5 cellular contexts compared by ENCODE assay signal in the genomic region with DNA sequence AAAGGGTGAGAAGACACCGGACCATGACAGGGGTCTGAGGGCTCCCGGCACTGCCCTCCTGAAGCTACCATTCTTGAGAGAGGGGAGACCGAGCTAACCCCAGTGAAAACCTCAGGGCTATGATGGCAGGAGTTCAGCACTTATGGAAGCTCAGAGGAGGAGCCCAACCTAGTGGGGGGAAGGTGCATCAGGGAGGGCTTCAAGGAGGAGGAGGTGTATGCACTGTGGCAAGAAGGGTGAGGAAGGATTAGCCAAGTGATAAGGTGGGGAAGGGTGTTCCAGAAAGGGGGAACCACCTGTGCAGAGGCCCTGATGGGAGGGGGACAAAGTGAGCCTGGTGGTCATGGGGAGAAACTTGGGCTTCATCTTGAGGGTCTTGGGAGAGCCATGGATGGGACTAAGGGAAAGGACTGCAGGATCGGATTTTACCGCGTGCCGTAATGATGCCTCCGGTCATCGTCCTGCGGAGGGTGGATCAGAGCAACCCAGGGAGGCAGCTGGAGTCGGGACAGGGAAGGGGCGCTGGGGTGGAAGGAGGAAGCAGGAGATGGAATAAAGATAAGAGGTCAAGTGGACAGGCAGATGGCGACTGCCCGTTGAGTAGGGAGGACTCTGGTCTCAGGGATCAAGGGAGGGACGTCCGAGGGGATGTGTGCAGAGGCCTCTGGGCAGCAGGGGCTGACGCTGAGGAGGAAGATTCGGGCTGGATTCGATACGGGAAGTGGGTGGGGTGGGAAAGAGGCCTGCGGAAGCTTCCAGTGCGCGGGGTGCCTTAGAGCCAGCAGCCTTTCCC. TPM values are rescaled to one million over a fixed set of nuclear protein-coding genes. Genes with fewer than 3 reads are reported as not detected.
DNase-seq lines count a peak whose midpoint lies in the region; ATAC-seq and TF ChIP-seq lines count a peak whose summit lies in the region.

No MANE protein-coding gene starts in this region.

- H3K4me1 ChIP-seq in Panc1 (ENCODE audit: control insufficient read depth, insufficient read depth, low read length): 0 out of 2 replicates have a peak, but pooled peaks cover 3% of the 10 kb centered on the region
- H3K4me1 ChIP-seq in esophagus muscularis mucosa: peaks cover 6 to 22% (median 21%) of the 10 kb centered on the region in 4 donors

- no peak for TF ChIP-seq EP300 in esophagus muscularis mucosa (IDR thresholded peaks at IDR 0.05)

- no peak overlapping the region for H3K27ac ChIP-seq in Panc1 (ENCODE audit: low read length)
- H3K27ac ChIP-seq in esophagus muscularis mucosa (replicated peaks in 1 of 4): no peak overlapping the region

- H3K36me3 ChIP-seq in Panc1 (ENCODE audit: control insufficient read depth, insufficient read depth, low read length): no peaks in the 10 kb centered on the region
- H3K36me3 ChIP-seq in esophagus muscularis mucosa: no peaks in the 10 kb centered on the region

- H3K9me3 ChIP-seq in Panc1 (ENCODE audit: control insufficient read depth, insufficient read depth, low read depth, low read length) (no peaks in the 10 kb centered on the region), esophagus muscularis mucosa (no peaks in the 10 kb centered on the region)

- 23% methylated on average over 23 of the region's 23 CpGs for WGBS in esophagus muscularis mucosa

- TF ChIP-seq CTCF in Panc1 (IDR thresholded peaks at IDR 0.05) (no peak), esophagus muscularis mucosa (IDR thresholded peaks at IDR 0.05) (no peak)

- no peak for TF ChIP-seq POLR2A in esophagus muscularis mucosa (IDR thresholded peaks at IDR 0.05; ENCODE audit: low read depth)

- H3K27me3 ChIP-seq in Panc1 (ENCODE audit: control insufficient read depth, insufficient read depth, low read length) (peaks cover 10% of the 10 kb centered on the region), esophagus muscularis mucosa (peaks cover 0 to 60% (median 6%) of the 10 kb centered on the region in 4 donors)

- H3K27ac Mint-ChIP-seq in stimulated activated effector memory CD8-positive, alpha-beta T cell treated with anti-CD3 and anti-CD28 coated beads, Interleukin-12 subunit alpha, Interleukin-12 subunit beta, amount 100 ng/mL, for 72 hours: no peak overlapping the region

- BruUV-seq in Panc1 (replicated peaks; lab: Mats Ljungman, UMichigan): no TSS peak

- CTCF ChIA-PET in Panc1 (lab: Charles Lee): interaction anchor here (0.5 to 0.7 kb wide), 2 partner anchors 27 to 218 kb away, joined by 3 to 7 read pairs; a partner anchor contains a TSS

- in situ Hi-C loops in Panc1 (cut with HindIII; ENCODE audit: low pct_unique_long_range_greater_than_20kb, low sequenced_read_pairs): no loop called here

- H3K9me3 Mint-ChIP-seq in stimulated activated effector memory CD8-positive, alpha-beta T cell treated with anti-CD3 and anti-CD28 coated beads, Interleukin-12 subunit alpha, Interleukin-12 subunit beta, amount 100 ng/mL, for 72 hours: no peaks in the 10 kb centered on the region

- H3K36me3 Mint-ChIP-seq in stimulated activated effector memory CD8-positive, alpha-beta T cell treated with anti-CD3 and anti-CD28 coated beads, Interleukin-12 subunit alpha, Interleukin-12 subunit beta, amount 100 ng/mL, for 72 hours: peaks cover 4% of the 10 kb centered on the region

- H3K4me1 Mint-ChIP-seq in stimulated activated effector memory CD8-positive, alpha-beta T cell treated with anti-CD3 and anti-CD28 coated beads, Interleukin-12 subunit alpha, Interleukin-12 subunit beta, amount 100 ng/mL, for 72 hours: peaks cover 20% of the 10 kb centered on the region

- peak overlapping the region; percentile 67 to 80 for H3K4me3 ChIP-seq in Panc1 (ENCODE audit: low read depth in 2 of 2, low read length in 2 of 2)
- H3K4me3 ChIP-seq in esophagus muscularis mucosa: peak overlapping the region; percentile 60 to 63 (median 62)

- H3K4me3 Mint-ChIP-seq in stimulated activated effector memory CD8-positive, alpha-beta T cell treated with anti-CD3 and anti-CD28 coated beads, Interleukin-12 subunit alpha, Interleukin-12 subunit beta, amount 100 ng/mL, for 72 hours: peak overlapping the region; percentile 78

- peak; percentile 20 for ATAC-seq in Panc1
- no peak for ATAC-seq in stimulated activated effector memory CD8-positive, alpha-beta T cell treated with anti-CD3 and anti-CD28 coated beads, Interleukin-12 subunit alpha, Interleukin-12 subunit beta, amount 100 ng/mL, for 72 hours

- intact Hi-C loops in Panc1 (cut with micrococcal nuclease; ENCODE audit: unreplicated experiment) (no loop called here), esophagus muscularis mucosa (cut with DNase I) (no loop called here)

- POLR2A ChIA-PET in Panc1 (lab: Charles Lee): interaction anchor here (0.5 to 0.8 kb wide), 3 partner anchors 14 to 230 kb away, joined by 4 to 8 read pairs (median 6); a partner anchor contains a TSS

- DNase-seq in Panc1 (ENCODE audit: low read depth, low spot score): no peak
- no peak for DNase-seq in esophagus muscularis mucosa (ENCODE audit: extremely low spot score)
- DNase-seq in stimulated activated effector memory CD8-positive, alpha-beta T cell treated with anti-CD3 and anti-CD28 coated beads, Interleukin-12 subunit alpha, Interleukin-12 subunit beta, amount 100 ng/mL, for 72 hours (ENCODE audit: low spot score in 2 of 2): no peak
- no peak for DNase-seq in NCI-H1417 treated with DMSO at 0.1 percent for 48 hours (lab: John Stamatoyannopoulos, UW)
- no peak for DNase-seq in C1 segment of cervical spinal cord (lab: John Stamatoyannopoulos, UW)

RNA-seq across cellular contexts. Expression of a gene that starts 13.3 kb away (rescaled TPM):
- 388 TPM for total RNA-seq in Panc1 (2021; ENCODE audit: unreplicated experiment)
- polyA plus RNA-seq in Panc1 (2012; ENCODE audit: insufficient read length): 462 TPM
- 100 to 1,000 TPM; 145 to 259 (median 212) TPM for total RNA-seq in esophagus muscularis mucosa

RNA-seq across cellular contexts. Expression of a gene that starts 25.4 kb away (rescaled TPM):
- 8.9 TPM for total RNA-seq in Panc1 (2021; ENCODE audit: unreplicated experiment)
- 0.67 TPM for polyA plus RNA-seq in Panc1 (2012; ENCODE audit: insufficient read length)
- total RNA-seq in esophagus muscularis mucosa: 1 to 10 TPM; 2.3 to 6.6 (median 3.4) TPM

RNA-seq across cellular contexts. Expression of a gene that starts 26.8 kb away (rescaled TPM):
- total RNA-seq in Panc1 (2021; ENCODE audit: unreplicated experiment) (1.4 TPM), esophagus muscularis mucosa (1 to 10 TPM in 1 of 4 donors, under 1 TPM in 2, not detected in 1; 0.33 to 2.2 (median 0.91) TPM)
- 4.2 TPM for polyA plus RNA-seq in Panc1 (2012; ENCODE audit: insufficient read length)

RNA-seq across cellular contexts. Expression of a gene that starts 27.5 kb away (rescaled TPM):
- total RNA-seq in Panc1 (2021; ENCODE audit: unreplicated experiment) (3.8 TPM), esophagus muscularis mucosa (under 1 TPM; 0.46 to 0.83 (median 0.59) TPM)
- polyA plus RNA-seq in Panc1 (2012; ENCODE audit: insufficient read length): 3.0 TPM

RNA-seq across cellular contexts. Expression of a gene that starts 41.4 kb away (rescaled TPM):
- total RNA-seq in Panc1 (2021; ENCODE audit: unreplicated experiment) (17.2 TPM), esophagus muscularis mucosa (10 to 100 TPM in 1 of 4 donors, 1 to 10 TPM in 3; 2.3 to 13.0 (median 4.2) TPM)
- polyA plus RNA-seq in Panc1 (2012; ENCODE audit: insufficient read length): 14.4 TPM
